In genomic region chr2:98601532-98602132, GRCh38 we compare ENCODE assay signal across 9 cellular contexts. TPM values are rescaled to one million over a fixed set of nuclear protein-coding genes. Genes with fewer than 3 reads are reported as not detected.
DNase-seq lines count a peak whose midpoint lies in the region; ATAC-seq, FAIRE-seq and TF ChIP-seq lines count a peak whose summit lies in the region.
"Had no signal": no experiment of that assay in that cellular context is flagged by ENCODE, and none has a peak within 500 bp of the region (broad histone marks: within the 10 kb centered on the region; RNA-seq: fewer than 3 reads in every experiment).

No MANE protein-coding gene starts in this region.

- BruUV-seq in MCF 10A (replicated peaks; lab: Mats Ljungman, UMichigan) (no TSS peak), HepG2 (replicated peaks; lab: Mats Ljungman, UMichigan) (no TSS peak)

- no peak overlapping the region for H3K27ac ChIP-seq in HepG2 (ENCODE audit: extremely low read length, insufficient read depth, low read length)

- H3K4me3 ChIP-seq in HepG2 (replicated peaks in 1 of 3; ENCODE audit: insufficient read depth in 1 of 3, low read depth in 2 of 3, low read length in 3 of 3), result no peak overlapping the region

- POLR2A ChIA-PET in activated CD4-positive, alpha-beta T cell treated with anti-CD3 and anti-CD28 coated beads, Interleukin-2, amount 10 ng/mL, durations not matched to agents 7 days and 5 days (lab: Charles Lee), result no interaction called here
- POLR2A ChIA-PET in MCF 10A (lab: Yijun Ruan, JAX) (interaction anchor here (0.7 kb wide), 1 partner anchor 106 kb away, joined by 3 read pairs; no protein-coding TSS in a partner anchor), HepG2 (lab: Yijun Ruan, JAX) (no interaction called here)

- peaks cover 24% of the 10 kb centered on the region for H3K36me3 Mint-ChIP-seq in activated CD4-positive, alpha-beta T cell treated with anti-CD3 and anti-CD28 coated beads, Interleukin-2, amount 10 ng/mL, durations not matched to agents 7 days and 5 days (ENCODE audit: low read depth)
- H3K36me3 Mint-ChIP-seq in MCF 10A (ENCODE audit: insufficient read depth, unreplicated experiment), result peaks cover 64% of the 10 kb centered on the region

- H3K9me3 Mint-ChIP-seq in activated CD4-positive, alpha-beta T cell treated with anti-CD3 and anti-CD28 coated beads, Interleukin-2, amount 10 ng/mL, durations not matched to agents 7 days and 5 days, result no peaks in the 10 kb centered on the region
- no peaks in the 10 kb centered on the region for H3K9me3 Mint-ChIP-seq in MCF 10A (ENCODE audit: unreplicated experiment)
- H3K9me3 Mint-ChIP-seq: central memory CD8-positive, alpha-beta T cell had no signal

- ATAC-seq in HG02642 (IDR thresholded peaks at IDR 0.05; ENCODE audit: poor library complexity, unreplicated experiment) (peak; percentile 74), HepG2 (peak; percentile 99)

- peak; percentile 92 for TF ChIP-seq RAD21 in HepG2 (CRISPR knock-in tag; IDR thresholded peaks at IDR 0.05)

- in situ Hi-C loops in HepG2 (cut with HindIII; ENCODE audit: extremely low pct_ligation_motif_present, low pct_unique_long_range_greater_than_20kb), result loop anchor here (5.0 kb wide), 2 partner anchors 34 to 189 kb away; no protein-coding TSS in a partner anchor

- H3K4me3 Mint-ChIP-seq in activated CD4-positive, alpha-beta T cell treated with anti-CD3 and anti-CD28 coated beads, Interleukin-2, amount 10 ng/mL, durations not matched to agents 7 days and 5 days, result no peak overlapping the region
- no peak overlapping the region for H3K4me3 Mint-ChIP-seq in MCF 10A (ENCODE audit: unreplicated experiment)
- H3K4me3 Mint-ChIP-seq: central memory CD8-positive, alpha-beta T cell had no signal

- H3K27me3 ChIP-seq in HepG2 (ENCODE audit: control insufficient read depth in 1 of 2, insufficient read depth in 2 of 2, low read length in 2 of 2), result no peaks in the 10 kb centered on the region

- no peaks in the 10 kb centered on the region for H3K27me3 Mint-ChIP-seq in activated CD4-positive, alpha-beta T cell treated with anti-CD3 and anti-CD28 coated beads, Interleukin-2, amount 10 ng/mL, durations not matched to agents 7 days and 5 days
- no peaks in the 10 kb centered on the region for H3K27me3 Mint-ChIP-seq in MCF 10A (ENCODE audit: insufficient read depth, unreplicated experiment)
- H3K27me3 Mint-ChIP-seq: central memory CD8-positive, alpha-beta T cell had no signal

- H3K27ac Mint-ChIP-seq in activated CD4-positive, alpha-beta T cell treated with anti-CD3 and anti-CD28 coated beads, Interleukin-2, amount 10 ng/mL, durations not matched to agents 7 days and 5 days, result peak overlapping the region; percentile 31
- no peak overlapping the region for H3K27ac Mint-ChIP-seq in MCF 10A (ENCODE audit: low read depth, unreplicated experiment)

- H3K4me1 ChIP-seq in HepG2 (ENCODE audit: insufficient read depth, low read length), result peaks cover 9% of the 10 kb centered on the region

- H3K4me1 Mint-ChIP-seq in activated CD4-positive, alpha-beta T cell treated with anti-CD3 and anti-CD28 coated beads, Interleukin-2, amount 10 ng/mL, durations not matched to agents 7 days and 5 days, result peaks cover 41% of the 10 kb centered on the region
- H3K4me1 Mint-ChIP-seq in MCF 10A (ENCODE audit: insufficient read depth, unreplicated experiment), result peaks cover 30% of the 10 kb centered on the region

- no peak for TF ChIP-seq EP300 in HepG2 (IDR thresholded peaks at IDR 0.05; ENCODE audit: low read depth in 2 of 2, low read length in 2 of 2)
- no peak for TF ChIP-seq EP300 in HepG2 (CRISPR knock-in tag; IDR thresholded peaks at IDR 0.05; ENCODE audit: borderline replicate concordance)

- H2AFZ ChIP-seq in HepG2 (ENCODE audit: low read length), result no peak overlapping the region

- 0 out of 4 replicates have a peak, but pooled peaks of 1 of the 2 experiments have one; percentile 12 for TF ChIP-seq POLR2A in HepG2 (IDR thresholded peaks at IDR 0.05; ENCODE audit: insufficient read depth in 1 of 2, low read depth in 2 of 2, low read length in 2 of 2)

- no peaks in the 10 kb centered on the region; the same call in 1 of the 2 replicates for H4K20me1 ChIP-seq in HepG2 (ENCODE audit: insufficient read depth, low read length)

- H3K36me3 ChIP-seq in HepG2 (replicated peaks in 1 of 2; ENCODE audit: control insufficient read depth in 1 of 2, insufficient read depth in 2 of 2, low read length in 2 of 2), result peaks cover 12 to 46% of the 10 kb centered on the region in 2 experiments

- H3K79me2 ChIP-seq in HepG2 (ENCODE audit: insufficient read depth, low read length), result peaks cover 23% of the 10 kb centered on the region

- H3K4me2 ChIP-seq in HepG2 (ENCODE audit: low read depth, low read length), result no peak overlapping the region

- H3K9ac ChIP-seq in HepG2 (ENCODE audit: insufficient read depth, low read depth, low read length), result no peak overlapping the region

- CTCF ChIA-PET in activated CD4-positive, alpha-beta T cell treated with anti-CD3 and anti-CD28 coated beads, Interleukin-2, amount 10 ng/mL, durations not matched to agents 7 days and 5 days (lab: Charles Lee), result interaction anchor here (0.6 to 1.8 kb wide), 4 partner anchors 10 to 441 kb away, joined by 3 to 4 read pairs (median 3); no protein-coding TSS in a partner anchor
- CTCF ChIA-PET in MCF 10A (lab: Yijun Ruan, JAX) (interaction anchor here (0.7 to 3.5 kb wide), 4 partner anchors 189 to 310 kb away, joined by 3 to 19 read pairs (median 4); no protein-coding TSS in a partner anchor), HepG2 (lab: Yijun Ruan, JAX; ENCODE audit: low intra/inter-chr PET ratio, low total read pairs) (interaction anchor here (1.9 to 3.2 kb wide), 2 partner anchors 32 to 189 kb away, joined by 20 to 32 read pairs; no protein-coding TSS in a partner anchor)

- no peak for DNase-seq in activated CD4-positive, alpha-beta T cell treated with anti-CD3 and anti-CD28 coated beads, Interleukin-2, amount 10 ng/mL, durations not matched to agents 7 days and 5 days
- DNase-seq in activated CD4-positive, alpha-beta T cell treated with anti-CD3 and anti-CD28 coated beads, Interleukin-2, amount 50 U/mL, for 48 hours, result no peak
- DNase-seq in NCI-H460 (ENCODE audit: extremely low read depth, low read depth) (peak; percentile 47), MCF 10A (ENCODE audit: unreplicated experiment) (peak; percentile 53), HepG2 (ENCODE audit: low spot score) (peak; percentile 69)
- no peak for DNase-seq in activated effector memory CD4-positive, alpha-beta T cell treated with Interleukin-2 at 50 U/mL for 16 hours
- no peak for DNase-seq in stimulated activated CD8-positive, alpha-beta memory T cell treated with anti-CD3 and anti-CD28 coated beads, Interleukin-4, amount 100 ng/mL, for 48 hours

- peak; percentile 65 for TF ChIP-seq CTCF in MCF 10A (IDR thresholded peaks at IDR 0.05; ENCODE audit: unreplicated experiment)
- TF ChIP-seq CTCF in HepG2 (CRISPR knock-in tag; IDR thresholded peaks at IDR 0.05), result peak; percentile 97

- H3K9me3 ChIP-seq in HepG2 (ENCODE audit: low read length), result no peaks in the 10 kb centered on the region

- intact Hi-C loops in MCF 10A (cut with micrococcal nuclease) (loop anchor here (1.0 to 5.0 kb wide), 2 partner anchors 34 to 188 kb away; no protein-coding TSS in a partner anchor), HepG2 (cut with micrococcal nuclease; ENCODE audit: unreplicated experiment) (loop anchor here (1.0 to 10.0 kb wide), 3 partner anchors 17 to 157 kb away; partner anchors contain the start of gene INPP4A)

- WGBS in HepG2 (ENCODE audit: low lambda C conversion rate), result 33% methylated on average over 3 of the region's 3 CpGs

- FAIRE-seq in HepG2 (lab: Jason Lieb, UNC), result peak; percentile 73

RNA-seq across cellular contexts. Expression of gene COA5, which starts 6.7 kb away (rescaled TPM):
- total RNA-seq in activated CD4-positive, alpha-beta T cell treated with anti-CD3 and anti-CD28 coated beads, Interleukin-2, amount 10 ng/mL, durations not matched to agents 7 days and 5 days, result 10 to 100 TPM; 21.6 to 25.3 TPM
- 47.7 and 49.3 TPM in 2 replicates for total RNA-seq in NCI-H460 (2014; rRNA removed; shearing (Covaris generic))
- 92.9 and 114 TPM in 2 replicates for polyA plus RNA-seq in NCI-H460 (2014; cell fraction: nucleus; rRNA removed)
- 22.8 and 29.6 TPM in 2 replicates for total RNA-seq in MCF 10A (2022)
- 64.5 and 72.9 TPM in 2 replicates for total RNA-seq in HepG2 (2016; rRNA removed; fragmentation: Illumina TruSeq; extraction: Trizol)
- total RNA-seq in HepG2 (2016; cell fraction: cytosol; rRNA removed; fragmentation: Illumina TruSeq; extraction: Trizol; ENCODE audit: low read depth), result 27.1 and 32.8 TPM in 2 replicates
- 61.3 and 76.9 TPM in 2 replicates for total RNA-seq in HepG2 (2016; cell fraction: insoluble cytoplasmic fraction; rRNA removed; fragmentation: Illumina TruSeq; extraction: Trizol)
- total RNA-seq in HepG2 (2016; cell fraction: membrane; rRNA removed; fragmentation: Illumina TruSeq; extraction: Trizol), result 46.1 and 48.2 TPM in 2 replicates
- 41.0 and 50.3 TPM in 2 replicates for total RNA-seq in HepG2 (2016; cell fraction: nucleus; rRNA removed; fragmentation: Illumina TruSeq; extraction: Trizol)
- polyA plus RNA-seq in HepG2 (2011; rRNA removed), result 43.6 and 44.4 TPM in 2 replicates
- polyA plus RNA-seq in HepG2 (2011; cell fraction: cytosol; rRNA removed), result 33.4 and 39.7 TPM in 2 replicates
- 36.9 and 50.2 TPM in 2 replicates for polyA plus RNA-seq in HepG2 (2011; cell fraction: nucleus; rRNA removed)
- polyA plus RNA-seq in HepG2 (2012), result 71.5 and 94.3 TPM in 2 replicates
- polyA plus RNA-seq in HepG2 (2016; cell fraction: cytosol; fragmentation: Illumina TruSeq; extraction: Trizol; ENCODE audit: low read depth), result 25.6 and 45.6 TPM in 2 replicates
- polyA plus RNA-seq in HepG2 (2016; cell fraction: insoluble cytoplasmic fraction; fragmentation: Illumina TruSeq; extraction: Trizol; ENCODE audit: low read depth), result 61.8 and 75.0 TPM in 2 replicates
- 38.1 and 48.3 TPM in 2 replicates for polyA plus RNA-seq in HepG2 (2016; cell fraction: membrane; fragmentation: Illumina TruSeq; extraction: Trizol; ENCODE audit: low read depth)
- 94.3 and 101 TPM in 2 replicates for polyA plus RNA-seq in HepG2 (2016; cell fraction: nucleus; fragmentation: Illumina TruSeq; extraction: Trizol; ENCODE audit: insufficient read depth, low read depth)
- 4.7 and 10.7 TPM in 2 replicates for polyA minus RNA-seq in HepG2 (2011; rRNA and poly(A)+ RNA removed; ENCODE audit: low replicate concordance)
- 7.8 and 8.6 TPM in 2 replicates for polyA minus RNA-seq in HepG2 (2011; cell fraction: cytosol; rRNA and poly(A)+ RNA removed)
- polyA minus RNA-seq in HepG2 (2011; cell fraction: nucleus; rRNA and poly(A)+ RNA removed), result 45.1 and 55.9 TPM in 2 replicates

RNA-seq across cellular contexts. Expression of gene UNC50, which starts 6.8 kb away (rescaled TPM):
- 10 to 100 TPM; 25.6 to 31.1 TPM for total RNA-seq in activated CD4-positive, alpha-beta T cell treated with anti-CD3 and anti-CD28 coated beads, Interleukin-2, amount 10 ng/mL, durations not matched to agents 7 days and 5 days
- 75.2 and 76.0 TPM in 2 replicates for total RNA-seq in NCI-H460 (2014; rRNA removed; shearing (Covaris generic))
- 44.2 and 52.2 TPM in 2 replicates for polyA plus RNA-seq in NCI-H460 (2014; cell fraction: nucleus; rRNA removed)
- total RNA-seq in MCF 10A (2022), result 36.9 and 56.4 TPM in 2 replicates
- total RNA-seq in HepG2 (2016; rRNA removed; fragmentation: Illumina TruSeq; extraction: Trizol), result 58.0 and 95.6 TPM in 2 replicates
- total RNA-seq in HepG2 (2016; cell fraction: cytosol; rRNA removed; fragmentation: Illumina TruSeq; extraction: Trizol; ENCODE audit: low read depth), result 42.0 and 43.6 TPM in 2 replicates
- 63.0 and 102 TPM in 2 replicates for total RNA-seq in HepG2 (2016; cell fraction: insoluble cytoplasmic fraction; rRNA removed; fragmentation: Illumina TruSeq; extraction: Trizol)
- 47.4 and 49.0 TPM in 2 replicates for total RNA-seq in HepG2 (2016; cell fraction: membrane; rRNA removed; fragmentation: Illumina TruSeq; extraction: Trizol)
- 79.1 and 80.7 TPM in 2 replicates for total RNA-seq in HepG2 (2016; cell fraction: nucleus; rRNA removed; fragmentation: Illumina TruSeq; extraction: Trizol)
- polyA plus RNA-seq in HepG2 (2011; rRNA removed), result 63.3 and 92.6 TPM in 2 replicates
- polyA plus RNA-seq in HepG2 (2011; cell fraction: cytosol; rRNA removed), result 47.2 and 81.0 TPM in 2 replicates
- 54.2 and 66.7 TPM in 2 replicates for polyA plus RNA-seq in HepG2 (2011; cell fraction: nucleus; rRNA removed)
- polyA plus RNA-seq in HepG2 (2012), result 68.6 and 76.2 TPM in 2 replicates
- 28.0 and 31.3 TPM in 2 replicates for polyA plus RNA-seq in HepG2 (2016; cell fraction: cytosol; fragmentation: Illumina TruSeq; extraction: Trizol; ENCODE audit: low read depth)
- 47.7 and 52.9 TPM in 2 replicates for polyA plus RNA-seq in HepG2 (2016; cell fraction: insoluble cytoplasmic fraction; fragmentation: Illumina TruSeq; extraction: Trizol; ENCODE audit: low read depth)
- 29.3 and 32.1 TPM in 2 replicates for polyA plus RNA-seq in HepG2 (2016; cell fraction: membrane; fragmentation: Illumina TruSeq; extraction: Trizol; ENCODE audit: low read depth)
- polyA plus RNA-seq in HepG2 (2016; cell fraction: nucleus; fragmentation: Illumina TruSeq; extraction: Trizol; ENCODE audit: insufficient read depth, low read depth), result 106 and 112 TPM in 2 replicates
- 13.4 and 13.9 TPM in 2 replicates for polyA minus RNA-seq in HepG2 (2011; rRNA and poly(A)+ RNA removed; ENCODE audit: low replicate concordance)
- 19.4 and 20.5 TPM in 2 replicates for polyA minus RNA-seq in HepG2 (2011; cell fraction: cytosol; rRNA and poly(A)+ RNA removed)
- 42.7 and 44.1 TPM in 2 replicates for polyA minus RNA-seq in HepG2 (2011; cell fraction: nucleus; rRNA and poly(A)+ RNA removed)

Comparison
In these comparisons a context has a peak if more than half of its experiments do, and no peak if none do; other contexts are left out.
1. DNase-seq: peak in NCI-H460 (single experiment), MCF 10A (single experiment) and HepG2 (single experiment); none in activated CD4-positive, alpha-beta T cell treated with anti-CD3 and anti-CD28 coated beads, Interleukin-2, amount 10 ng/mL, durations not matched to agents 7 days and 5 days (single experiment), activated CD4-positive, alpha-beta T cell treated with anti-CD3 and anti-CD28 coated beads, Interleukin-2, amount 50 U/mL, for 48 hours (0 of 2), activated effector memory CD4-positive, alpha-beta T cell treated with Interleukin-2 at 50 U/mL for 16 hours (single experiment) and stimulated activated CD8-positive, alpha-beta memory T cell treated with anti-CD3 and anti-CD28 coated beads, Interleukin-4, amount 100 ng/mL, for 48 hours (single experiment).